12 cellular contexts compared by ENCODE assay signal in the genomic region with DNA sequence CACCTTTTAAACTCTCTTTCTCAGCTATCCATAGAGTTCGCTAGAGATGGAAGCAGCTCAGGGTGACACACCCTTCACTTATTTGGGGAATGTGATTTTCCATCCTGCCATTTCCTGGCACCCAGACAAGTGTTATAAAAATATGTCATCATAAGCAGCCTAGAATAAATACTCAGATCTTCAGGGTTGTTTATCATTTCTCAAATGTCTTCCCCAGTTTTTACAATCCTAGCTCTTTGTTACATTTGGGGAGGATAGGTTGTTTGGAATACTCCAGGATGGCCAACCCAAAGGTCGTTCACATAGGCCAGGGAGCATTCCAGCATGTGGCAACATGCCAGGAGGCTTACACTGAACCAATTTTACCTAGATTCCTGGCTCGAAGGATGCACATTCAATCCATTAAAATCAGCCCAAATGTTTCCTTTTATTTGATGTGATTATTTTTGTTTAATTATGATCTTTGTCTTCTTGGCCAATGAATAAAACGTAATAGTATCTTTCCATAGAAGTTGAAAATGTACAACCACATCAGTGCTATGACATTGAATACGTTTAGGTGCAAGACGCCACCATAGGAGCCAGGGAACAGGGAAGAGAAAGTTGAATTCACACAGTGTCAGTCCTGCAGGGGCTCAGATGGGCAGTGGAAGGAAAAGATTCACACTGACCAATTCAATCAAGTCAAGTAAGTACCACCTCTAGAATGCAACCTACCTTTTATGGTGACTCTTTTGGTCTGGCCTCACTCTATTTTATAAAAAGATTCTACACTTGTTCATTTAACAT.
A peak's percentile ranks its signal among the peaks of the same experiment; 100 is the strongest.
DNase-seq lines count a peak whose midpoint lies in the region; ATAC-seq and TF ChIP-seq lines count a peak whose summit lies in the region.
"Had no signal": no experiment of that assay in that cellular context is flagged by ENCODE, and none has a peak within 500 bp of the region (broad histone marks: within the 10 kb centered on the region; RNA-seq: fewer than 3 reads in every experiment).

No MANE protein-coding gene starts in this region.

- no TSS peak for BruUV-seq in MCF 10A (replicated peaks; lab: Mats Ljungman, UMichigan)

- peak overlapping the region; percentile 23 for H3K27ac Mint-ChIP-seq in MCF 10A (ENCODE audit: low read depth, unreplicated experiment)
- no peak overlapping the region for H3K27ac Mint-ChIP-seq in activated T-helper 1 cell treated with anti-CD3 and anti-CD28 coated beads, Interleukin-12 subunit alpha, Interleukin-12 subunit beta, Interleukin-2, Interleukin-4 antibody, amounts not matched to agents 30 ng/mL and 10 ng/mL and 1 ng/mL, durations not matched to agents 14 hours and 24 hours and 36 hours

- no peak overlapping the region for H3K4me3 ChIP-seq in breast epithelium
- H3K4me3 ChIP-seq in astrocyte of the cerebellum (ENCODE audit: low read depth, low read length), result no peak overlapping the region
- no peak overlapping the region for H3K4me3 ChIP-seq in upper lobe of right lung
- H3K4me3 ChIP-seq: BLaER1 had no signal

- POLR2A ChIA-PET in MCF 10A (lab: Yijun Ruan, JAX), result interaction anchor here (0.6 kb wide), 1 partner anchor 28 kb away, joined by 3 read pairs; no protein-coding TSS in a partner anchor

- DNase-seq in MCF 10A (ENCODE audit: unreplicated experiment), result peak; percentile 91
- DNase-seq in breast epithelium (ENCODE audit: low spot score in 2 of 2), result no peak
- DNase-seq in astrocyte of the cerebellum (ENCODE audit: low read depth), result peak; percentile 85
- peak; percentile 96 for DNase-seq in iris pigment epithelial cell (ENCODE audit: low read depth)
- DNase-seq in upper lobe of right lung, result no peak
- DNase-seq in activated T-helper 1 cell treated with anti-CD3 and anti-CD28 coated beads, Interleukin-12 subunit alpha, Interleukin-12 subunit beta, Interleukin-2, Interleukin-4 antibody, amounts not matched to agents 30 ng/mL and 10 ng/mL and 1 ng/mL, durations not matched to agents 14 hours and 24 hours and 36 hours (ENCODE audit: low spot score), result no peak
- DNase-seq: cortex of kidney; NCI-H524; stimulated activated naive CD4-positive, alpha-beta T cell had no signal

- intact Hi-C loops in MCF 10A (cut with micrococcal nuclease), result no loop called here
- intact Hi-C loops in breast epithelium (cut with DNase I; ENCODE audit: low total_unique reads), result no loop called here
- intact Hi-C loops in upper lobe of right lung (cut with DNase I), result no loop called here
- intact Hi-C loops in activated T-helper 1 cell treated with anti-CD3 and anti-CD28 coated beads, Interleukin-12 subunit alpha, Interleukin-12 subunit beta, Interleukin-2, Interleukin-4 antibody, amounts not matched to agents 30 ng/mL and 10 ng/mL and 1 ng/mL, durations not matched to agents 14 hours and 24 hours and 36 hours (cut with micrococcal nuclease), result no loop called here

- no peak overlapping the region for H3K27ac ChIP-seq in breast epithelium
- no peak overlapping the region for H3K27ac ChIP-seq in upper lobe of right lung
- H3K27ac ChIP-seq: BLaER1 had no signal

- no peak overlapping the region for H3K4me3 Mint-ChIP-seq in MCF 10A (ENCODE audit: unreplicated experiment)
- no peak overlapping the region for H3K4me3 Mint-ChIP-seq in activated T-helper 1 cell treated with anti-CD3 and anti-CD28 coated beads, Interleukin-12 subunit alpha, Interleukin-12 subunit beta, Interleukin-2, Interleukin-4 antibody, amounts not matched to agents 30 ng/mL and 10 ng/mL and 1 ng/mL, durations not matched to agents 14 hours and 24 hours and 36 hours

- no peaks in the 10 kb centered on the region for H3K36me3 ChIP-seq in breast epithelium
- H3K36me3 ChIP-seq in upper lobe of right lung, result no peaks in the 10 kb centered on the region
- H3K36me3 ChIP-seq: BLaER1 had no signal

- H3K4me1 Mint-ChIP-seq in MCF 10A (ENCODE audit: insufficient read depth, unreplicated experiment), result peaks cover 19% of the 10 kb centered on the region
- H3K4me1 Mint-ChIP-seq in activated T-helper 1 cell treated with anti-CD3 and anti-CD28 coated beads, Interleukin-12 subunit alpha, Interleukin-12 subunit beta, Interleukin-2, Interleukin-4 antibody, amounts not matched to agents 30 ng/mL and 10 ng/mL and 1 ng/mL, durations not matched to agents 14 hours and 24 hours and 36 hours (ENCODE audit: low read depth), result peaks cover 7% of the 10 kb centered on the region

- H3K4me1 ChIP-seq in breast epithelium, result no peaks in the 10 kb centered on the region
- peaks cover 6% of the 10 kb centered on the region for H3K4me1 ChIP-seq in upper lobe of right lung

- no peak for TF ChIP-seq POLR2A in breast epithelium (IDR thresholded peaks at IDR 0.05)

- in situ Hi-C loops in astrocyte of the cerebellum (cut with HindIII; ENCODE audit: low sequenced_read_pairs), result no loop called here

- no peaks in the 10 kb centered on the region for H3K27me3 Mint-ChIP-seq in MCF 10A (ENCODE audit: insufficient read depth, unreplicated experiment)
- peaks cover 7% of the 10 kb centered on the region for H3K27me3 Mint-ChIP-seq in activated T-helper 1 cell treated with anti-CD3 and anti-CD28 coated beads, Interleukin-12 subunit alpha, Interleukin-12 subunit beta, Interleukin-2, Interleukin-4 antibody, amounts not matched to agents 30 ng/mL and 10 ng/mL and 1 ng/mL, durations not matched to agents 14 hours and 24 hours and 36 hours (ENCODE audit: insufficient read depth)

- TF ChIP-seq CTCF in MCF 10A (IDR thresholded peaks at IDR 0.05; ENCODE audit: unreplicated experiment) (no peak), breast epithelium (IDR thresholded peaks at IDR 0.05) (no peak), astrocyte of the cerebellum (IDR thresholded peaks at IDR 0.05; ENCODE audit: low read depth, low read length, missing control alignments) (no peak), upper lobe of right lung (IDR thresholded peaks at IDR 0.05) (no peak)

- ATAC-seq in upper lobe of right lung (peak; percentile 22), GM19463 (IDR thresholded peaks at IDR 0.05; ENCODE audit: unreplicated experiment) (no peak), GM18858 (IDR thresholded peaks at IDR 0.05; ENCODE audit: unreplicated experiment) (no peak)

- CTCF ChIA-PET in MCF 10A (lab: Yijun Ruan, JAX), result interaction anchor here (0.7 kb wide), 2 partner anchors 210 to 1360 kb away, joined by 3 read pairs; no protein-coding TSS in a partner anchor

- H3K36me3 Mint-ChIP-seq in MCF 10A (ENCODE audit: insufficient read depth, unreplicated experiment), result no peaks in the 10 kb centered on the region
- H3K36me3 Mint-ChIP-seq in activated T-helper 1 cell treated with anti-CD3 and anti-CD28 coated beads, Interleukin-12 subunit alpha, Interleukin-12 subunit beta, Interleukin-2, Interleukin-4 antibody, amounts not matched to agents 30 ng/mL and 10 ng/mL and 1 ng/mL, durations not matched to agents 14 hours and 24 hours and 36 hours (ENCODE audit: low read depth), result no peaks in the 10 kb centered on the region

- no peaks in the 10 kb centered on the region for H3K9me3 Mint-ChIP-seq in MCF 10A (ENCODE audit: unreplicated experiment)
- H3K9me3 Mint-ChIP-seq in activated T-helper 1 cell treated with anti-CD3 and anti-CD28 coated beads, Interleukin-12 subunit alpha, Interleukin-12 subunit beta, Interleukin-2, Interleukin-4 antibody, amounts not matched to agents 30 ng/mL and 10 ng/mL and 1 ng/mL, durations not matched to agents 14 hours and 24 hours and 36 hours, result no peaks in the 10 kb centered on the region

- H3K9me3 ChIP-seq in breast epithelium (no peaks in the 10 kb centered on the region), upper lobe of right lung (no peaks in the 10 kb centered on the region)
- H3K9me3 ChIP-seq: BLaER1 had no signal

- H3K27me3 ChIP-seq in breast epithelium (no peaks in the 10 kb centered on the region), upper lobe of right lung (no peaks in the 10 kb centered on the region)
- H3K27me3 ChIP-seq: BLaER1 had no signal

Comparison
In these comparisons a context has a peak if more than half of its experiments do, and no peak if none do; other contexts are left out.
1. DNase-seq: peak in MCF 10A (single experiment), astrocyte of the cerebellum (single experiment) and iris pigment epithelial cell (single experiment); none in breast epithelium (0 of 2), upper lobe of right lung (single experiment) and activated T-helper 1 cell treated with anti-CD3 and anti-CD28 coated beads, Interleukin-12 subunit alpha, Interleukin-12 subunit beta, Interleukin-2, Interleukin-4 antibody, amounts not matched to agents 30 ng/mL and 10 ng/mL and 1 ng/mL, durations not matched to agents 14 hours and 24 hours and 36 hours (single experiment).